ENCODE assay signal across 9 cellular contexts in genomic region chr16:10876799-10877341, GRCh38. TPM values are rescaled to one million over a fixed set of nuclear protein-coding genes. Genes with fewer than 3 reads are reported as not detected.
DNase-seq lines count a peak whose midpoint lies in the region; ATAC-seq and TF ChIP-seq lines count a peak whose summit lies in the region.
"Had no signal": no experiment of that assay in that cellular context is flagged by ENCODE, and none has a peak within 500 bp of the region (broad histone marks: within the 10 kb centered on the region; RNA-seq: fewer than 3 reads in every experiment).

TSS of gene CIITA (plus strand) at chr16:10877202. CDS start at chr16:10877331, 129 bp downstream.

- intact Hi-C loops in body of pancreas (cut with DNase I) (no loop called here), lower lobe of right lung (cut with DNase I) (no loop called here)

- DNase-seq in COLO829 (ENCODE audit: low spot score) (peak; percentile 15), SKM-1 treated with dmso at 0.1 percent for 144 hours (lab: John Stamatoyannopoulos, UW; ENCODE audit: unreplicated experiment) (peak; percentile 96), body of pancreas (peak; percentile 58 to 90 (median 72)), lower lobe of right lung (peak; percentile 88), substantia nigra (lab: John Stamatoyannopoulos, UW) (peak in 36 of 49 donors; percentile 11 to 73 (median 42)), dedifferentiated amniotic fluid mesenchymal stem cell (ENCODE audit: extremely low spot score) (no peak)

- peak within 1 kb of the TSS in 2 of 4 donors; percentile 30 to 52 for H3K27ac ChIP-seq in body of pancreas
- peak within 1 kb of the TSS; percentile 85 for H3K27ac ChIP-seq in lower lobe of right lung
- H3K27ac ChIP-seq in substantia nigra (ENCODE audit: low read depth, low read length, poor library complexity, severe bottlenecking): peak within 1 kb of the TSS; percentile 10
- H3K27ac ChIP-seq: SK-N-MC had no signal

- TF ChIP-seq POLR2A in body of pancreas (IDR thresholded peaks at IDR 0.05): peak in 1 of 3 donors; percentile 59

- H3K27me3 ChIP-seq in body of pancreas (no peaks in the 10 kb centered on the region), lower lobe of right lung (ENCODE audit: low read depth) (no peaks in the 10 kb centered on the region)

- peak in 1 of 7 experiments; percentile 2 for TF ChIP-seq CTCF in body of pancreas (IDR thresholded peaks at IDR 0.05)
- TF ChIP-seq CTCF in lower lobe of right lung (IDR thresholded peaks at IDR 0.05): no peak

- WGBS in body of pancreas, 2 donors: 48 to 49% methylated on average over 7 to 9 of the region's 9 CpGs

- no peak within 1 kb of the TSS for H3K4me3 ChIP-seq in body of pancreas
- peak within 1 kb of the TSS; percentile 73 for H3K4me3 ChIP-seq in lower lobe of right lung
- H3K4me3 ChIP-seq: SK-N-MC had no signal

- H3K4me1 ChIP-seq in body of pancreas: peaks cover 24% of the 10 kb centered on the region
- peaks cover 42% of the 10 kb centered on the region for H3K4me1 ChIP-seq in lower lobe of right lung

- ATAC-seq in GM19395 (IDR thresholded peaks at IDR 0.05; ENCODE audit: unreplicated experiment): peak; percentile 59
- peak; percentile 57 for ATAC-seq in HG03378 (IDR thresholded peaks at IDR 0.05; ENCODE audit: unreplicated experiment)
- ATAC-seq in body of pancreas: peak; percentile 30
- ATAC-seq in lower lobe of right lung: peak; percentile 49 to 72

- H3K36me3 ChIP-seq in body of pancreas (replicated peaks in 1 of 2; ENCODE audit: insufficient read depth in 1 of 2, low read depth in 2 of 2) (no peaks in the 10 kb centered on the region), lower lobe of right lung (no peaks in the 10 kb centered on the region)

- H3K9me3 ChIP-seq in body of pancreas (no peaks in the 10 kb centered on the region), lower lobe of right lung (no peaks in the 10 kb centered on the region)

RNA-seq across cellular contexts. Expression of gene CIITA, which starts in this region (rescaled TPM):
- total RNA-seq in body of pancreas (1 to 10 TPM; 6.5 to 6.6 TPM), lower lobe of right lung (119 TPM)

Comparison
In these comparisons a context has a peak if more than half of its experiments do, and no peak if none do; other contexts are left out.
1. RNA of gene CIITA (total RNA-seq): 119 TPM in lower lobe of right lung (single experiment); 6.5 to 6.6 TPM in body of pancreas; every median in the first group is over 10 times any median in the second.
2. Peak in every context shown above with its lines, with median percentiles within 50 percentile points of each other: ATAC-seq.